In the genomic region with DNA sequence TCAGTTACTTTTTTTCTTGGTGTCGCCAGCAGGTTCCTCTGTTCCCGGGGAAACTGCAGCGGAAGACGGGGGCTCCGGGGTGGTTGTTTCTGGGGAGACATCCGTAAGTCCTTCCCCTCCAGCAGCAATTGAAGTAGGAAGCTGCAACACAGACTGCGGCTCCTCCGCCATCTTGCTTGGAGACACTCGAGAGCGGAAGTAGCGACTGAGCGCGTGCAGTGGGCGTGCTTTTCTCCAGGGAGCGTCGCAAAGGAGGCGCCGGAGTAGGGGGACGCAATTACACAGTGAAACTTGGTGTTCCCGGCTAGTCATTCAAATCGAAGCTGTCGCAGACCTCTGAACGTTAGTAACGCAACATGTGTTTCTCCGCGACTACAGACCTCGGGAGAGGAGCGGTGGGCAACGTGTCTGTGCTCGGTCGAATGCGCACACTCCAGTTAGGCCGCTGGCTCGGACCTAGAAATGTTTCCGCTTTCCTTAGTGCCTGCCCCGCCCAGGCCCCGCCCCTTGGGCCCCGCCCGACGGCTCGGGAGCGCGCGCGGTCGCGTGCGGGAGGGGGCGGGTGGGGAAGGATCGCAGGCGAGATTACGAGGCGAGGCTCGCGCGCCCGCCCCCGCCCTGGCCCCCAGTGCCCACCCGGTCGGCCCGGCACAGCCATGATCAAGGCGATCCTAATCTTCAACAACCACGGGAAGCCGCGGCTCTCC, we compare ENCODE assay signal across 8 cellular contexts. TPM values are rescaled to one million over a fixed set of nuclear protein-coding genes. Genes with fewer than 3 reads are reported as not detected.
DNase-seq lines count a peak whose midpoint lies in the region; ATAC-seq and TF ChIP-seq lines count a peak whose summit lies in the region.

Gene AP3S1 (plus strand): TSS at position 554 of the 707 bp plus-strand sequence. CDS start 103 bp downstream, at position 657.
Gene ATG12 (minus strand): TSS at position 184 of the 707 bp plus-strand sequence. CDS start 13 bp downstream, at position 171.

- TF ChIP-seq CTCF in astrocyte of the cerebellum (IDR thresholded peaks at IDR 0.05; ENCODE audit: low read depth, low read length, missing control alignments): no peak
- no peak for TF ChIP-seq CTCF in vagina (IDR thresholded peaks at IDR 0.05)

- peak within 1 kb of the TSS; percentile 61 for H3K9ac ChIP-seq in rectal smooth muscle tissue (ENCODE audit: low read length)

- peak in 1 of 2 donors; percentile 76 for TF ChIP-seq POLR2A in vagina (IDR thresholded peaks at IDR 0.05)

- peak; percentile 74 to 90 for DNase-seq in NCI-H2081 (lab: John Stamatoyannopoulos, UW)
- DNase-seq in T-helper 9 cell: peak; percentile 85
- peak; percentile 83 for DNase-seq in astrocyte of the cerebellum (ENCODE audit: low read depth)
- DNase-seq in hepatic stellate cell (ENCODE audit: low spot score): peak; percentile 85
- DNase-seq in vagina (ENCODE audit: extremely low spot score in 2 of 2): peak in 1 of 2 donors; percentile 94

- H3K4me3 ChIP-seq in astrocyte of the cerebellum (ENCODE audit: low read depth, low read length) (peak within 1 kb of the TSS; percentile 85), rectal smooth muscle tissue (ENCODE audit: low read length) (peak within 1 kb of the TSS; percentile 68), vagina (peak within 1 kb of the TSS; percentile 86 to 99)

- in situ Hi-C loops in astrocyte of the cerebellum (cut with HindIII; ENCODE audit: low sequenced_read_pairs): no loop called here

- no peaks in the 10 kb centered on the region for H3K27me3 ChIP-seq in rectal smooth muscle tissue (ENCODE audit: control insufficient read depth, insufficient read depth, low read length)
- H3K27me3 ChIP-seq in vagina: no peaks in the 10 kb centered on the region

- H3K27ac ChIP-seq in rectal smooth muscle tissue (ENCODE audit: low read depth, low read length) (peak within 1 kb of the TSS; percentile 81), vagina (peak within 1 kb of the TSS; percentile 94)

- ATAC-seq in GM18517 (IDR thresholded peaks at IDR 0.05; ENCODE audit: unreplicated experiment) (peak; percentile 80), HG03039 (IDR thresholded peaks at IDR 0.05; ENCODE audit: unreplicated experiment) (peak; percentile 85)

- H3K9me3 ChIP-seq in vagina: no peaks in the 10 kb centered on the region

- H3K36me3 ChIP-seq in rectal smooth muscle tissue (ENCODE audit: control insufficient read depth, insufficient read depth, low read length) (peaks cover 5% of the 10 kb centered on the region), vagina (peaks cover 0 to 11% of the 10 kb centered on the region in 2 donors)

- H3K4me1 ChIP-seq in rectal smooth muscle tissue (ENCODE audit: control insufficient read depth, insufficient read depth, low read length) (peaks cover 14% of the 10 kb centered on the region), vagina (peaks cover 66% of the 10 kb centered on the region)

- intact Hi-C loops in vagina (cut with DNase I): loop anchor here (5.0 kb wide), 1 partner anchor 214 kb away; the partner anchor contains the start of gene TMED7

RNA-seq across cellular contexts. Expression of gene AP3S1, which starts in this region (rescaled TPM):
- total RNA-seq in vagina: 36.8 TPM

RNA-seq across cellular contexts. Expression of gene ATG12, which starts in this region (rescaled TPM):
- total RNA-seq in vagina: 50.6 TPM
